Comparison of ENCODE assay signal across 12 cellular contexts in the genomic region with DNA sequence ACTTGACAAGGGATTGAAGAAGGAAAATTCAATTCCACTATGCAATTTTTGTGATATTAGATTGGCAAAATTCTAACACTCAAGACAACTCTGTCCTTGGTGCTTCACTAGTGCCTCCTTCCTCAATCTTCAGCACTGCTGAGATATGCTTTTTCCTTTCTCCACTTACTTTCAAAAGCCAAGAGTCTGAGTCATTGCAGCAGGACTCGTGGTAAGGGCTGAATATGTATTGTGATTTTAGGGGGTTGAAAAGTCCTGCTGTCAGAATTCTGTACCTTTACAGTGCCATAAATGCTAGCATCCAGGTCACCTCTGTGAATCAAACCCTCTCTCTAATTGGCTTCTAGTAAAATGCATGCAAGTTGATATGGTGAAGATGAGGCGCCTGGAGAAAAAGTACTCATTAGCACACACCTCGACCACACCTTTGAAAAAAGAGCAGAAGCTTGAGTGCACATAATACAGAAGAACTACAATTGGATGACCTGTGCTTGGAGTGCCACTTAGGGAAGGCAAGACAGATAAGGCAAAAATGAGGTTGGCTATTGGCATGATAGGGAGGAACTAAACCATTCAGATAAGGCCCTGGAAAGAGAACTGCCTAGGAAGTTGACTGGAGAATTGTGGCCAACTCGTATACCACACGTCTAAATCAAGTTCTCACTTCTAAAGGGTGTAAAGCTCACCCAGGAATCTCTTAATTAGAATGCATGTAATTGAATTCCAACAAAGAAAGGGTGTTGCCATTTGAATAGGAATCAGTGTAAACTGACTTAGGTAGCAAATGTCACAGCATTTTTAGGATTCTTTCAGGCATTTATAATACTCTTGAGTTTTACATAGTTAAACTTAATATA. TPM values are rescaled to one million over a fixed set of nuclear protein-coding genes. Genes with fewer than 3 reads are reported as not detected.
DNase-seq lines count a peak whose midpoint lies in the region; FAIRE-seq and TF ChIP-seq lines count a peak whose summit lies in the region.
"Had no signal": no experiment of that assay in that cellular context is flagged by ENCODE, and none has a peak within 500 bp of the region (broad histone marks: within the 10 kb centered on the region; RNA-seq: fewer than 3 reads in every experiment).

No MANE protein-coding gene starts in this region.

- no peak for TF ChIP-seq CTCF in AG09309 (IDR thresholded peaks at IDR 0.05; ENCODE audit: control insufficient read depth, insufficient read depth, low read depth, low read length, missing control alignments)
- TF ChIP-seq CTCF in nephron progenitor cell (IDR thresholded peaks at IDR 0.05) = no peak

- H3K36me3 Mint-ChIP-seq in activated CD4-positive, alpha-beta memory T cell treated with anti-CD3 and anti-CD28 coated beads for 36 hours = no peaks in the 10 kb centered on the region
- H3K36me3 Mint-ChIP-seq in nephron progenitor cell (ENCODE audit: low read depth) = no peaks in the 10 kb centered on the region
- H3K36me3 Mint-ChIP-seq: CD14-positive monocyte had no signal

- H3K27ac Mint-ChIP-seq in activated CD4-positive, alpha-beta memory T cell treated with anti-CD3 and anti-CD28 coated beads for 36 hours = no peak overlapping the region
- no peak overlapping the region for H3K27ac Mint-ChIP-seq in nephron progenitor cell

- H3K9me3 Mint-ChIP-seq in activated CD4-positive, alpha-beta memory T cell treated with anti-CD3 and anti-CD28 coated beads for 36 hours = peaks cover 4% of the 10 kb centered on the region
- H3K9me3 Mint-ChIP-seq in nephron progenitor cell = no peaks in the 10 kb centered on the region

- H3K4me1 Mint-ChIP-seq in activated CD4-positive, alpha-beta memory T cell treated with anti-CD3 and anti-CD28 coated beads for 36 hours (ENCODE audit: low read depth) = no peaks in the 10 kb centered on the region
- H3K4me1 Mint-ChIP-seq in nephron progenitor cell = no peaks in the 10 kb centered on the region
- H3K4me1 Mint-ChIP-seq: CD14-positive monocyte had no signal

- no peak for FAIRE-seq in GM19239 (lab: Jason Lieb, UNC)

- CTCF ChIA-PET in activated CD4-positive, alpha-beta memory T cell treated with anti-CD3 and anti-CD28 coated beads for 36 hours (lab: Charles Lee) = no interaction called here

- DNase-seq in AG09309 (ENCODE audit: low read depth) (peak; percentile 18), HT1080 (ENCODE audit: low read depth) (peak; percentile 69), amniotic epithelial cell (ENCODE audit: low read depth) (peak; percentile 78), iris pigment epithelial cell (ENCODE audit: low read depth) (peak; percentile 85), GM19239 (ENCODE audit: insufficient read length, low spot score) (no peak), nephron progenitor cell (no peak), T-helper 9 cell (no peak)
- DNase-seq in activated CD4-positive, alpha-beta memory T cell treated with anti-CD3 and anti-CD28 coated beads for 36 hours = no peak
- DNase-seq: central memory CD4-positive, alpha-beta T cell; NCI-H510A; stimulated activated naive CD8-positive, alpha-beta T cell treated with anti-CD3 and anti-CD28 coated beads, Interleukin-15, Interleukin-2, amounts not matched to agents 100 U/mL and 50 U/mL, for 24 hours had no signal

- POLR2A ChIA-PET in activated CD4-positive, alpha-beta memory T cell treated with anti-CD3 and anti-CD28 coated beads for 36 hours (lab: Charles Lee) = no interaction called here

- intact Hi-C loops in activated CD4-positive, alpha-beta memory T cell treated with anti-CD3 and anti-CD28 coated beads for 36 hours (cut with micrococcal nuclease) = no loop called here

- H3K27me3 Mint-ChIP-seq in activated CD4-positive, alpha-beta memory T cell treated with anti-CD3 and anti-CD28 coated beads for 36 hours = no peaks in the 10 kb centered on the region
- H3K27me3 Mint-ChIP-seq in nephron progenitor cell (ENCODE audit: low read depth, poor library complexity) = no peaks in the 10 kb centered on the region

- H3K4me3 Mint-ChIP-seq in activated CD4-positive, alpha-beta memory T cell treated with anti-CD3 and anti-CD28 coated beads for 36 hours = no peak overlapping the region
- H3K4me3 Mint-ChIP-seq in nephron progenitor cell = no peak overlapping the region
- H3K4me3 Mint-ChIP-seq: CD14-positive monocyte had no signal

- H3K4me3 ChIP-seq in AG09309 (ENCODE audit: control insufficient read depth, low read depth, low read length) = no peak overlapping the region

RNA-seq across cellular contexts. Expression of a gene that starts 43.6 kb away (rescaled TPM):
- not detected in 2 replicates for total RNA-seq in HT1080 (2014; rRNA removed; shearing (Covaris generic))
- polyA plus RNA-seq in HT1080 (2015; cell fraction: cytosol; rRNA removed) = not detected in 2 replicates
- 0.05 TPM in 1 of 2 replicates, not detected in the other for polyA plus RNA-seq in HT1080 (2015; cell fraction: nucleus; rRNA removed)
- total RNA-seq in activated CD4-positive, alpha-beta memory T cell treated with anti-CD3 and anti-CD28 coated beads for 36 hours = not detected
- polyA plus RNA-seq: CD14-positive monocyte had no signal

Comparison
In these comparisons a context has a peak if more than half of its experiments do, and no peak if none do; other contexts are left out.
1. DNase-seq: peak in AG09309 (single experiment), HT1080 (single experiment), amniotic epithelial cell (single experiment) and iris pigment epithelial cell (single experiment); none in GM19239 (single experiment), activated CD4-positive, alpha-beta memory T cell treated with anti-CD3 and anti-CD28 coated beads for 36 hours (single experiment), nephron progenitor cell (single experiment) and T-helper 9 cell (single experiment).